Comparison of ENCODE assay signal across 25 cellular contexts in the genomic region with DNA sequence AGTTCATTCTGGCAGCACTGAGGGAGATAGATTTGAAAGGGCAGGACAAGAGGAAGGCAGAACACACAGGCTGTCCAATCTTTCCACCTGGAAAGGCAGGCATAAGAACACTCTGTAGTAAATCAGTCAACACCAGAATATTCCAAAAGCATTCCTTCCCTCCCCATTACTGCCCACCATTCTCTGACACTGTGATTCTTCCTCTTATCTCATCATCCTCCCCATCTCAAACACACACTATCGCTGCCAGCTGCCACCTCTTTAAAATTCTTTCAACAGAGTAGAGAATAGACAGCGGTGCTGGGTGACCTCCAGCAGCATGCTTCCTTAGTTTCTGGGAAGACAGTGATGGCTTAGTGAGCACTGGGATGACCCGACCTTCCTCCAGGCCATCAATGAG. TPM values are rescaled to one million over a fixed set of nuclear protein-coding genes. Genes with fewer than 3 reads are reported as not detected.
DNase-seq lines count a peak whose midpoint lies in the region; ATAC-seq and TF ChIP-seq lines count a peak whose summit lies in the region.
"Had no signal": no experiment of that assay in that cellular context is flagged by ENCODE, and none has a peak within 500 bp of the region (broad histone marks: within the 10 kb centered on the region; RNA-seq: fewer than 3 reads in every experiment).

No MANE protein-coding gene starts in this region.

- no peaks in the 10 kb centered on the region; the same call in 2 of the 3 replicates for H3K9me3 Mint-ChIP-seq in GM23338
- H3K9me3 Mint-ChIP-seq: activated naive CD4-positive, alpha-beta T cell treated with anti-CD3 and anti-CD28 coated beads, Interleukin-2, amount 10 ng/mL, durations not matched to agents 7 days and 5 days; activated T-cell treated with anti-CD3 and anti-CD28 coated beads, Interleukin-2, amount 50 U/mL, for 72 hours had no signal

- H3K4me1 ChIP-seq in GM23338 (ENCODE audit: insufficient read depth), result no peaks in the 10 kb centered on the region
- H3K4me1 ChIP-seq in SJCRH30, result peaks cover 21% of the 10 kb centered on the region
- peaks cover 5% of the 10 kb centered on the region for H3K4me1 ChIP-seq in right cardiac atrium (ENCODE audit: control insufficient read depth, insufficient read depth, low read length)
- H3K4me1 ChIP-seq in osteoblast (ENCODE audit: insufficient read depth, low read length), result peaks cover 4% of the 10 kb centered on the region

- ATAC-seq in GM23338 (no peak), right cardiac atrium (peak; percentile 85 to 92), GM18867 (IDR thresholded peaks at IDR 0.05; ENCODE audit: unreplicated experiment) (no peak)
- ATAC-seq: activated T-cell treated with anti-CD3 and anti-CD28 coated beads, Interleukin-2, amount 50 U/mL, for 72 hours had no signal

- H3K36me3 Mint-ChIP-seq in GM23338 (ENCODE audit: low read depth), result no peaks in the 10 kb centered on the region
- H3K36me3 Mint-ChIP-seq: activated naive CD4-positive, alpha-beta T cell treated with anti-CD3 and anti-CD28 coated beads, Interleukin-2, amount 10 ng/mL, durations not matched to agents 7 days and 5 days; CD14-positive monocyte; immature natural killer cell had no signal

- H3K4me3 ChIP-seq in GM23338 (no peak overlapping the region), SJCRH30 (no peak overlapping the region), right cardiac atrium (ENCODE audit: low read length) (no peak overlapping the region), osteoblast (ENCODE audit: insufficient read depth, low read length) (no peak overlapping the region)

- H2AFZ ChIP-seq in GM23338 (peak overlapping the region; percentile 72; the same call in 1 of the 2 replicates), osteoblast (ENCODE audit: low read length) (peak overlapping the region; percentile 46)

- H3K27ac Mint-ChIP-seq in GM23338, result no peak overlapping the region
- H3K27ac Mint-ChIP-seq: activated naive CD4-positive, alpha-beta T cell treated with anti-CD3 and anti-CD28 coated beads, Interleukin-2, amount 10 ng/mL, durations not matched to agents 7 days and 5 days; activated T-cell treated with anti-CD3 and anti-CD28 coated beads, Interleukin-2, amount 50 U/mL, for 72 hours; immature natural killer cell had no signal

- H3K27me3 ChIP-seq in GM23338 (ENCODE audit: insufficient read depth) (no peaks in the 10 kb centered on the region), SJCRH30 (no peaks in the 10 kb centered on the region), right cardiac atrium (ENCODE audit: control insufficient read depth, insufficient read depth) (no peaks in the 10 kb centered on the region), osteoblast (ENCODE audit: insufficient read depth, low read length) (no peaks in the 10 kb centered on the region)

- no peaks in the 10 kb centered on the region for H4K20me1 ChIP-seq in GM23338 (replicated peaks; ENCODE audit: insufficient read depth)
- H4K20me1 ChIP-seq in osteoblast (ENCODE audit: insufficient read depth, low read length), result no peaks in the 10 kb centered on the region

- no peaks in the 10 kb centered on the region for H3F3A ChIP-seq in GM23338 (replicated peaks; ENCODE audit: low read depth)

- no peak overlapping the region for H3K27ac ChIP-seq in GM23338 (ENCODE audit: low read depth)
- peak overlapping the region; percentile 13; the same call in 1 of the 2 replicates for H3K27ac ChIP-seq in SJCRH30
- peak overlapping the region; percentile 51 for H3K27ac ChIP-seq in right cardiac atrium (ENCODE audit: low read length)
- no peak overlapping the region for H3K27ac ChIP-seq in osteoblast (ENCODE audit: low read depth, low read length)

- H3K9me3 ChIP-seq in SJCRH30 (replicated peaks) (no peaks in the 10 kb centered on the region), right cardiac atrium (ENCODE audit: control insufficient read depth, low read length) (no peaks in the 10 kb centered on the region), osteoblast (ENCODE audit: low read depth, low read length) (no peaks in the 10 kb centered on the region)
- H3K9me3 ChIP-seq: SK-N-SH had no signal

- intact Hi-C loops in right cardiac atrium (cut with DNase I), result no loop called here

- no peak overlapping the region for H3K4me2 ChIP-seq in GM23338
- no peak overlapping the region for H3K4me2 ChIP-seq in osteoblast (ENCODE audit: insufficient read depth, low read length)
- H3K4me2 ChIP-seq: SK-N-SH had no signal

- WGBS in right cardiac atrium, result 25% methylated on average over 3 of the region's 3 CpGs

- H3K4me3 Mint-ChIP-seq in GM23338, result no peak overlapping the region
- H3K4me3 Mint-ChIP-seq: activated naive CD4-positive, alpha-beta T cell treated with anti-CD3 and anti-CD28 coated beads, Interleukin-2, amount 10 ng/mL, durations not matched to agents 7 days and 5 days; activated T-cell treated with anti-CD3 and anti-CD28 coated beads, Interleukin-2, amount 50 U/mL, for 72 hours; CD14-positive monocyte; immature natural killer cell had no signal

- H3K79me2 ChIP-seq in GM23338 (replicated peaks; ENCODE audit: insufficient read depth), result no peaks in the 10 kb centered on the region
- no peaks in the 10 kb centered on the region for H3K79me2 ChIP-seq in osteoblast (ENCODE audit: insufficient read depth, low read length)

- TF ChIP-seq CTCF in GM23338 (conservative IDR thresholded peaks at IDR 0.05; ENCODE audit: low read depth in 2 of 2) (no peak), osteoblast (IDR thresholded peaks at IDR 0.05; ENCODE audit: extremely low read depth, low read depth, low read length) (no peak)

- H3K9me2 ChIP-seq in GM23338 (ENCODE audit: insufficient read depth), result no peaks in the 10 kb centered on the region
- H3K9me2 ChIP-seq: SK-N-SH had no signal

- H3K36me3 ChIP-seq in GM23338 (ENCODE audit: insufficient read depth), result no peaks in the 10 kb centered on the region
- H3K36me3 ChIP-seq in SJCRH30, result no peaks in the 10 kb centered on the region
- H3K36me3 ChIP-seq in osteoblast (ENCODE audit: insufficient read depth, low read length), result no peaks in the 10 kb centered on the region

- DNase-seq in GM23338 (ENCODE audit: low spot score) (no peak), SJCRH30 (peak in 1 of 2 experiments; percentile 28), right cardiac atrium (peak; percentile 16 to 56 (median 43)), osteoblast (ENCODE audit: insufficient read length, low spot score, missing footprints) (no peak), NCI-H2029 (lab: John Stamatoyannopoulos, UW) (no peak)
- DNase-seq in stimulated activated CD4-positive, alpha-beta T cell treated with anti-CD3 and anti-CD28 coated beads, Interleukin-1b, Interleukin-23, amount 100 ng/mL, for 48 hours, result no peak
- DNase-seq in stimulated activated naive CD4-positive, alpha-beta T cell treated with Interleukin-2 at 50 U/mL for 16 hours (lab: John Stamatoyannopoulos, UW), result no peak
- DNase-seq: activated CD4-positive, alpha-beta T cell treated with anti-CD3 and anti-CD28 coated beads for 48 hours; activated naive CD4-positive, alpha-beta T cell treated with anti-CD3 and anti-CD28 coated beads, Interleukin-2, amount 10 ng/mL, durations not matched to agents 7 days and 5 days; activated T-cell treated with anti-CD3 and anti-CD28 coated beads, Interleukin-2, amount 50 U/mL, for 72 hours; amygdala; central memory CD4-positive, alpha-beta T cell; foreskin fibroblast; GDM1; immature natural killer cell; Kasumi-1; NCI-H1048; NCI-H2081; NCI-H446 treated with DMSO at 0.1 percent for 48 hours; SK-N-SH had no signal

- H3K27me3 Mint-ChIP-seq in GM23338 (ENCODE audit: insufficient read depth, low read depth, poor library complexity), result peaks cover 3% of the 10 kb centered on the region

- H3K4me1 Mint-ChIP-seq in GM23338, result no peaks in the 10 kb centered on the region
- H3K4me1 Mint-ChIP-seq: activated naive CD4-positive, alpha-beta T cell treated with anti-CD3 and anti-CD28 coated beads, Interleukin-2, amount 10 ng/mL, durations not matched to agents 7 days and 5 days; CD14-positive monocyte; immature natural killer cell had no signal

TF ChIP-seq in GM23338, 12 proteins besides CTCF, POLR2A, EP300 and RAD21 (continues in another document):
- TF ChIP-seq EZH2phosphoT487 (IDR thresholded peaks at IDR 0.05; ENCODE audit: unreplicated experiment), result no peak
- TF ChIP-seq, protein P1, sequence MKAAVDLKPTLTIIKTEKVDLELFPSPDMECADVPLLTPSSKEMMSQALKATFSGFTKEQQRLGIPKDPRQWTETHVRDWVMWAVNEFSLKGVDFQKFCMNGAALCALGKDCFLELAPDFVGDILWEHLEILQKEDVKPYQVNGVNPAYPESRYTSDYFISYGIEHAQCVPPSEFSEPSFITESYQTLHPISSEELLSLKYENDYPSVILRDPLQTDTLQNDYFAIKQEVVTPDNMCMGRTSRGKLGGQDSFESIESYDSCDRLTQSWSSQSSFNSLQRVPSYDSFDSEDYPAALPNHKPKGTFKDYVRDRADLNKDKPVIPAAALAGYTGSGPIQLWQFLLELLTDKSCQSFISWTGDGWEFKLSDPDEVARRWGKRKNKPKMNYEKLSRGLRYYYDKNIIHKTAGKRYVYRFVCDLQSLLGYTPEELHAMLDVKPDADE (IDR thresholded peaks at IDR 0.05), result no peak

RNA-seq across cellular contexts. Expression of a gene that starts 53.7 kb away (rescaled TPM):
- not detected in 2 replicates for total RNA-seq in GM23338 (2014; rRNA removed; shearing (Covaris generic))
- polyA plus RNA-seq in GM23338 (2016; fragmentation: Nextera tagmentation; extraction: Ambion mirVana), result 0.10 TPM in 1 of 2 replicates, not detected in the other
- total RNA-seq in SJCRH30 (2014; rRNA removed; shearing (Covaris generic)), result 1.5 and 1.6 TPM in 2 replicates
- total RNA-seq in right cardiac atrium, result 100 to 1,000 TPM; 506 to 683 (median 614) TPM
- 709 TPM for polyA plus RNA-seq in right cardiac atrium
- 0.29 and 0.36 TPM in 2 replicates for total RNA-seq in osteoblast
- total RNA-seq: activated T-cell treated with anti-CD3 and anti-CD28 coated beads, Interleukin-2, amount 50 U/mL, for 72 hours; lung microvascular endothelial cell; osteocyte; T-helper 2 cell treated with Interferon-gamma antibody and Interleukin-4, amounts not matched to agents 100 ng/mL and 5 ng/mL, for 36 hours had no signal
- polyA plus RNA-seq: CD14-positive monocyte, immature natural killer cell had no signal

Comparison
In these comparisons a context has a peak if more than half of its experiments do, and no peak if none do; other contexts are left out.
1. ATAC-seq: peak in right cardiac atrium (2 of 2); none in GM23338 (single experiment) and GM18867 (single experiment).
2. DNase-seq: peak in right cardiac atrium (3 of 3); none in GM23338 (single experiment), osteoblast (single experiment), stimulated activated CD4-positive, alpha-beta T cell treated with anti-CD3 and anti-CD28 coated beads, Interleukin-1b, Interleukin-23, amount 100 ng/mL, for 48 hours (single experiment), NCI-H2029 (single experiment) and stimulated activated naive CD4-positive, alpha-beta T cell treated with Interleukin-2 at 50 U/mL for 16 hours (single experiment).
3. H3K27ac ChIP-seq: peak in SJCRH30 (single experiment) and right cardiac atrium (single experiment); none in GM23338 (single experiment) and osteoblast (single experiment).
4. RNA of a gene that starts 53.7 kb away (total RNA-seq): 506 to 683 TPM in right cardiac atrium; 1.5 to 1.6 TPM in SJCRH30, 0.29 to 0.36 TPM in osteoblast and not detected in GM23338; every median in the first group is over 100 times any median in the second.